Comparison of ENCODE assay signal across 30 cellular contexts in the genomic region with DNA sequence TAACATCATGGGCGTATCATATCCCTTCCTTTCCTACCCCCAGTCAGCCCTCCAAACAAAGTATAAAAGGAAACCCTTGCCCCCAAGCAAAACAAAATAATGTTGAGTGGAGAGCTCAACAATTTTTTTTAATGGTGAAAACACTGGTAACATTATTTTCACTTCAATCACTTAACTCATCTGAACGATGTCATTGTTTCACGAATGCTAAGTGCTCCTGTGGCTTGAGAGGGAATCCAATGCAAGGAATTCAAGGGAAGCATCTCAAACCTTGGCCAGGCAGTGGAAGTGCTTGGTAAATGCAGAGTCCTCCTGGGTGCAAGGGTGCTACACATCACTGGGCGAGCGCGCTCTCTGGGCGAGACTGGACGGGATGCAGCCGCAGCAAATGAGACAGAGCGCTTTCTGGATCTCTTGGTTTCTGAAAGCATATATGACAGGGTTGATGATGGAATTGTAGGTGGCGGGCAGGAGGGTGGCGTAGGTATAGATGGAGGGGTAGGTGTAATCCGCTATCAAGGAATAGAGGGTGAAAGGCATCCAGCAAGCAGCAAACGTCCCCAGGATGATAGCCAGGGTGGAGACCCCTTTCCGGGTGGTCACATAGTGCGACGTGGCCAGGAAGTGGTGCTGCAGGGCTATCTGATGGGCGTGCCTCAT. TPM values are rescaled to one million over a fixed set of nuclear protein-coding genes. Genes with fewer than 3 reads are reported as not detected.
DNase-seq lines count a peak whose midpoint lies in the region; ATAC-seq, FAIRE-seq and TF ChIP-seq lines count a peak whose summit lies in the region.
"Had no signal": no experiment of that assay in that cellular context is flagged by ENCODE, and none has a peak within 500 bp of the region (broad histone marks: within the 10 kb centered on the region; RNA-seq: fewer than 3 reads in every experiment).

No MANE protein-coding gene starts in this region.

- no peak for TF ChIP-seq CTCF in A549 (IDR thresholded peaks at IDR 0.05)
- no peak for TF ChIP-seq CTCF in brain (conservative IDR thresholded peaks at IDR 0.05)
- TF ChIP-seq CTCF in left ventricle myocardium inferior (IDR thresholded peaks at IDR 0.05; ENCODE audit: borderline replicate concordance): no peak
- TF ChIP-seq CTCF in upper lobe of left lung (IDR thresholded peaks at IDR 0.05): no peak

- peaks cover 39 to 68% of the 10 kb centered on the region in 2 donors for H3K27me3 Mint-ChIP-seq in CD8-positive, alpha-beta memory T cell
- H3K27me3 Mint-ChIP-seq in brain: peaks cover 68% of the 10 kb centered on the region
- H3K27me3 Mint-ChIP-seq in naive thymus-derived CD8-positive, alpha-beta T cell: peaks cover 42 to 59% (median 48%) of the 10 kb centered on the region in 5 donors

- TF ChIP-seq EP300 in A549 (IDR thresholded peaks at IDR 0.05) (no peak), upper lobe of left lung (IDR thresholded peaks at IDR 0.05) (no peak)

- ATAC-seq in A549: no peak
- no peak for ATAC-seq in naive thymus-derived CD8-positive, alpha-beta T cell
- no peak for ATAC-seq in GM18517 (IDR thresholded peaks at IDR 0.05; ENCODE audit: unreplicated experiment)
- ATAC-seq in upper lobe of left lung (ENCODE audit: low FRiP score in 2 of 2): no peak
- ATAC-seq in GM21786 (IDR thresholded peaks at IDR 0.05; ENCODE audit: unreplicated experiment): no peak
- ATAC-seq: HCT116; pancreas; right cardiac atrium; Right ventricle myocardium inferior; stimulated activated memory B cell treated with anti-CD40 and anti-IgM and Interleukin-4, amounts not matched to agents 10 μg/mL and 1 μg/mL and 100 μg/mL, for 72 hours had no signal

- no peak for TF ChIP-seq RAD21 in A549 (conservative IDR thresholded peaks at IDR 0.05 in 1 of 2, IDR thresholded peaks at IDR 0.05 in 1 of 2)

- peaks cover 15% of the 10 kb centered on the region for H3K27me3 ChIP-seq in CD8-positive, alpha-beta memory T cell (ENCODE audit: insufficient read depth, low read length, poor library complexity, severe bottlenecking)
- peaks cover 86% of the 10 kb centered on the region for H3K27me3 ChIP-seq in left ventricle myocardium inferior (ENCODE audit: low read depth)
- H3K27me3 ChIP-seq in upper lobe of left lung: peaks cover 0 to 19% (median 11%) of the 10 kb centered on the region in 4 donors
- H3K27me3 ChIP-seq: testis had no signal

- no peak overlapping the region for H3K4me2 ChIP-seq in A549

- H3K36me3 Mint-ChIP-seq in CD8-positive, alpha-beta memory T cell: no peaks in the 10 kb centered on the region
- H3K36me3 Mint-ChIP-seq in brain: peaks cover 11% of the 10 kb centered on the region
- peaks cover 0 to 4% (median 0%) of the 10 kb centered on the region in 3 donors for H3K36me3 Mint-ChIP-seq in naive thymus-derived CD8-positive, alpha-beta T cell
- H3K36me3 Mint-ChIP-seq: CD14-positive monocyte; stimulated activated memory B cell treated with anti-CD40 and anti-IgM and Interleukin-4, amounts not matched to agents 10 μg/mL and 1 μg/mL and 100 μg/mL, for 72 hours had no signal

- H3K4me3 ChIP-seq in A549: no peak overlapping the region
- H3K4me3 ChIP-seq in CD8-positive, alpha-beta memory T cell (ENCODE audit: low read length): no peak overlapping the region
- no peak overlapping the region for H3K4me3 ChIP-seq in left ventricle myocardium inferior
- no peak overlapping the region for H3K4me3 ChIP-seq in upper lobe of left lung
- H3K4me3 ChIP-seq: pancreas, testis had no signal

- H3K36me3 ChIP-seq in CD8-positive, alpha-beta memory T cell (ENCODE audit: insufficient read depth, low read length): no peaks in the 10 kb centered on the region
- no peaks in the 10 kb centered on the region for H3K36me3 ChIP-seq in left ventricle myocardium inferior
- H3K36me3 ChIP-seq in upper lobe of left lung: no peaks in the 10 kb centered on the region
- H3K36me3 ChIP-seq: pancreas, spleen had no signal

- H3K4me3 Mint-ChIP-seq in CD8-positive, alpha-beta memory T cell: peak overlapping the region in 6 of 7 donors; percentile 7 to 70 (median 54)
- H3K4me3 Mint-ChIP-seq in brain: peak overlapping the region; percentile 78 to 91 (median 87)
- H3K4me3 Mint-ChIP-seq in naive thymus-derived CD8-positive, alpha-beta T cell: peak overlapping the region; percentile 33 to 81 (median 76)
- H3K4me3 Mint-ChIP-seq: stimulated activated memory B cell treated with anti-CD40 and anti-IgM and Interleukin-4, amounts not matched to agents 10 μg/mL and 1 μg/mL and 100 μg/mL, for 72 hours had no signal

- TF ChIP-seq POLR2A in A549 (IDR thresholded peaks at IDR 0.05; ENCODE audit: low read length) (no peak), upper lobe of left lung (IDR thresholded peaks at IDR 0.05) (no peak)

- H3K9me3 Mint-ChIP-seq in CD8-positive, alpha-beta memory T cell: peaks cover 0 to 2% (median 0%) of the 10 kb centered on the region in 5 donors
- H3K9me3 Mint-ChIP-seq in brain: peaks cover 0 to 13% (median 9%) of the 10 kb centered on the region in 5 experiments
- no peaks in the 10 kb centered on the region for H3K9me3 Mint-ChIP-seq in naive thymus-derived CD8-positive, alpha-beta T cell
- H3K9me3 Mint-ChIP-seq: stimulated activated memory B cell treated with anti-CD40 and anti-IgM and Interleukin-4, amounts not matched to agents 10 μg/mL and 1 μg/mL and 100 μg/mL, for 72 hours had no signal

- DNase-seq in A549 (ENCODE audit: low read depth in 1 of 2, low spot score in 1 of 2): no peak
- no peak for DNase-seq in CD8-positive, alpha-beta memory T cell
- no peak for DNase-seq in naive thymus-derived CD8-positive, alpha-beta T cell
- no peak for DNase-seq in left ventricle myocardium inferior
- DNase-seq in upper lobe of left lung: no peak
- DNase-seq: activated CD4-positive, alpha-beta T cell treated with anti-CD3 and anti-CD28 coated beads, Interleukin-2, amount 50 U/mL, for 48 hours; activated CD4-positive, CD25-positive, alpha-beta regulatory T cell; activated effector memory CD4-positive, alpha-beta T cell treated with anti-CD3 and anti-CD28 coated beads, Interleukin-2, amount 50 U/mL, for 16 hours; dermis blood vessel endothelial cell; EL; kidney; NCI-H1048; NCI-H187; pancreas; right cardiac atrium; spleen; stimulated activated CD4-positive, alpha-beta T cell treated with anti-CD3 and anti-CD28 coated beads, Interleukin-2, amount 100 ng/mL, for 48 hours; testis had no signal

- intact Hi-C loops in left ventricle myocardium inferior (cut with micrococcal nuclease): no loop called here

- no peaks in the 10 kb centered on the region for H3K9me3 ChIP-seq in A549
- H3K9me3 ChIP-seq in CD8-positive, alpha-beta memory T cell (ENCODE audit: low read length): no peaks in the 10 kb centered on the region
- H3K9me3 ChIP-seq in left ventricle myocardium inferior (replicated peaks): no peaks in the 10 kb centered on the region
- no peaks in the 10 kb centered on the region for H3K9me3 ChIP-seq in upper lobe of left lung
- H3K9me3 ChIP-seq: pancreas, spleen, testis had no signal

- H3K4me1 Mint-ChIP-seq in CD8-positive, alpha-beta memory T cell: peaks cover 17 to 28% (median 17%) of the 10 kb centered on the region in 3 donors
- peaks cover 54% of the 10 kb centered on the region for H3K4me1 Mint-ChIP-seq in brain
- peaks cover 8 to 21% (median 15%) of the 10 kb centered on the region in 4 donors for H3K4me1 Mint-ChIP-seq in naive thymus-derived CD8-positive, alpha-beta T cell

- H3K4me1 ChIP-seq in A549 (no peaks in the 10 kb centered on the region), left ventricle myocardium inferior (peaks cover 14% of the 10 kb centered on the region), upper lobe of left lung (peaks cover 7 to 13% (median 10%) of the 10 kb centered on the region in 4 donors)
- H3K4me1 ChIP-seq in CD8-positive, alpha-beta memory T cell (ENCODE audit: insufficient read depth, low read length): peaks cover 4% of the 10 kb centered on the region
- H3K4me1 ChIP-seq: pancreas had no signal

- H3K27ac Mint-ChIP-seq in CD8-positive, alpha-beta memory T cell: peak overlapping the region in 1 of 8 donors; percentile 26
- H3K27ac Mint-ChIP-seq in brain: peak overlapping the region in 4 of 5 experiments; percentile 23 to 92 (median 84)
- H3K27ac Mint-ChIP-seq in naive thymus-derived CD8-positive, alpha-beta T cell: no peak overlapping the region
- H3K27ac Mint-ChIP-seq: stimulated activated memory B cell treated with anti-CD40 and anti-IgM and Interleukin-4, amounts not matched to agents 10 μg/mL and 1 μg/mL and 100 μg/mL, for 72 hours had no signal

- no peak for FAIRE-seq in A549 (lab: Jason Lieb, UNC)
- FAIRE-seq: endothelial cell of umbilical vein, kidney, pancreas had no signal

- 37% methylated on average over 18 of the region's 18 CpGs for WGBS in A549 (ENCODE audit: missing lambda C conversion rate)
- WGBS in upper lobe of left lung, 2 donors: 78 to 81% methylated on average over 18 of the region's 18 CpGs

- POLR2A ChIA-PET in A549 (lab: Yijun Ruan, JAX): no interaction called here
- POLR2A ChIA-PET in CD8-positive, alpha-beta memory T cell (lab: Charles Lee): no interaction called here
- POLR2A ChIA-PET in naive thymus-derived CD8-positive, alpha-beta T cell (lab: Charles Lee): no interaction called here

- no peak overlapping the region for H3K27ac ChIP-seq in A549
- H3K27ac ChIP-seq in CD8-positive, alpha-beta memory T cell (ENCODE audit: low read depth, low read length): no peak overlapping the region
- H3K27ac ChIP-seq in left ventricle myocardium inferior (replicated peaks): no peak overlapping the region
- H3K27ac ChIP-seq in upper lobe of left lung: no peak overlapping the region
- H3K27ac ChIP-seq: HL-60, pancreas, spleen, testis had no signal

- CTCF ChIA-PET in A549 (lab: Yijun Ruan, JAX): no interaction called here
- CTCF ChIA-PET in CD8-positive, alpha-beta memory T cell (lab: Charles Lee): no interaction called here

TF ChIP-seq in A549, 52 proteins besides CTCF, POLR2A, EP300 and RAD21:
- TF ChIP-seq CBX8 (IDR thresholded peaks at IDR 0.05): 0 out of 2 replicates have a peak, but pooled peaks have one; percentile 26
- TF ChIP-seq, protein P1, sequence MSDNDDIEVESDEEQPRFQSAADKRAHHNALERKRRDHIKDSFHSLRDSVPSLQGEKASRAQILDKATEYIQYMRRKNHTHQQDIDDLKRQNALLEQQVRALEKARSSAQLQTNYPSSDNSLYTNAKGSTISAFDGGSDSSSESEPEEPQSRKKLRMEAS (IDR thresholded peaks at IDR 0.05): no peak

RNA-seq across cellular contexts. Expression of a gene that starts 2.0 kb away (rescaled TPM):
- polyA plus RNA-seq in A549 (2011; rRNA removed) (not detected in 2 replicates), A549 (2017; fragmentation: RNase III; extraction: RNeasy Plus Mini Kit Qiagen cat#74134 plus additional on column Dnase treatment) (not detected in 3 replicates), brain (ENCODE audit: insufficient read depth, low read depth, low replicate concordance) (1.6 TPM)
- not detected in 2 replicates for polyA plus RNA-seq in A549 (2012; cell fraction: cytosol; rRNA removed)
- not detected in 2 replicates for polyA plus RNA-seq in A549 (2012; cell fraction: nucleus; rRNA removed)
- not detected in 2 replicates for polyA minus RNA-seq in A549 (2011; rRNA and poly(A)+ RNA removed)
- not detected for total RNA-seq in CD8-positive, alpha-beta memory T cell
- not detected for polyA plus RNA-seq in CD8-positive, alpha-beta memory T cell
- total RNA-seq in naive thymus-derived CD8-positive, alpha-beta T cell: under 1 TPM in 1 of 2 experiments, not detected in 1; 0.08 TPM
- not detected for polyA plus RNA-seq in naive thymus-derived CD8-positive, alpha-beta T cell
- total RNA-seq in left ventricle myocardium inferior (0.14 TPM), upper lobe of left lung (not detected)
- total RNA-seq: dermis blood vessel endothelial cell, endothelial cell of umbilical vein, glomerular endothelial cell, kidney, LHCN-M2, lung microvascular endothelial cell, pancreas, right cardiac atrium had no signal
- polyA plus RNA-seq: CD14-positive monocyte, endothelial cell of umbilical vein, right cardiac atrium had no signal

Comparison
In these comparisons a context has a peak if more than half of its experiments do, and no peak if none do; other contexts are left out.
1. H3K27ac Mint-ChIP-seq: peak in brain (4 of 5); none in naive thymus-derived CD8-positive, alpha-beta T cell (0 of 10).
2. Peak in every context shown above with its lines, with median percentiles within 50 percentile points of each other: H3K4me3 Mint-ChIP-seq.